ENCODE assay signal across 11 cellular contexts in genomic region chr15:89662893-89663673, GRCh38. TPM values are rescaled to one million over a fixed set of nuclear protein-coding genes. Genes with fewer than 3 reads are reported as not detected.
DNase-seq lines count a peak whose midpoint lies in the region; ATAC-seq and TF ChIP-seq lines count a peak whose summit lies in the region.
"Had no signal": no experiment of that assay in that cellular context is flagged by ENCODE, and none has a peak within 500 bp of the region (broad histone marks: within the 10 kb centered on the region; RNA-seq: fewer than 3 reads in every experiment).

No MANE protein-coding gene starts in this region.

- H3K36me3 ChIP-seq in BJ (ENCODE audit: control insufficient read depth, insufficient read depth, low read length), result no peaks in the 10 kb centered on the region
- H3K36me3 ChIP-seq in SJCRH30, result no peaks in the 10 kb centered on the region

- H3K4me3 ChIP-seq in BJ (ENCODE audit: low read depth, low read length) (peak overlapping the region; percentile 39), SJCRH30 (no peak overlapping the region), fibroblast of the aortic adventitia (ENCODE audit: low read depth, low read length) (peak overlapping the region; percentile 55)

- peaks cover 4% of the 10 kb centered on the region for H3K4me1 Mint-ChIP-seq in activated CD4-positive, alpha-beta memory T cell treated with anti-CD3 and anti-CD28 coated beads, Interleukin-2, amount 10 ng/mL, durations not matched to agents 7 days and 5 days
- H3K4me1 Mint-ChIP-seq: memory B cell had no signal

- no peak overlapping the region for H3K4me3 Mint-ChIP-seq in activated CD4-positive, alpha-beta memory T cell treated with anti-CD3 and anti-CD28 coated beads, Interleukin-2, amount 10 ng/mL, durations not matched to agents 7 days and 5 days
- H3K4me3 Mint-ChIP-seq: CD8-positive, alpha-beta T cell; memory B cell had no signal

- peak overlapping the region; percentile 2; the same call in 1 of the 2 replicates for H3K27ac ChIP-seq in SJCRH30

- POLR2A ChIA-PET in BJ (lab: Charles Lee), result interaction anchor here (0.6 kb wide), 1 partner anchor 25 kb away, joined by 3 read pairs; no protein-coding TSS in a partner anchor
- POLR2A ChIA-PET in activated CD4-positive, alpha-beta memory T cell treated with anti-CD3 and anti-CD28 coated beads, Interleukin-2, amount 10 ng/mL, durations not matched to agents 7 days and 5 days (lab: Charles Lee), result no interaction called here

- intact Hi-C loops in posterior cingulate gyrus (cut with DNase I), result no loop called here

- no peaks in the 10 kb centered on the region for H3K27me3 ChIP-seq in BJ (ENCODE audit: control insufficient read depth, insufficient read depth, low read length)
- H3K27me3 ChIP-seq in SJCRH30, result 0 out of 2 replicates have a peak, but pooled peaks cover 3% of the 10 kb centered on the region

- H3K36me3 Mint-ChIP-seq in activated CD4-positive, alpha-beta memory T cell treated with anti-CD3 and anti-CD28 coated beads, Interleukin-2, amount 10 ng/mL, durations not matched to agents 7 days and 5 days (ENCODE audit: low read depth), result no peaks in the 10 kb centered on the region
- H3K36me3 Mint-ChIP-seq: CD8-positive, alpha-beta T cell; memory B cell had no signal

- H3K27ac Mint-ChIP-seq in activated CD4-positive, alpha-beta memory T cell treated with anti-CD3 and anti-CD28 coated beads, Interleukin-2, amount 10 ng/mL, durations not matched to agents 7 days and 5 days, result no peak overlapping the region
- H3K27ac Mint-ChIP-seq: CD8-positive, alpha-beta T cell; memory B cell had no signal

- DNase-seq in BJ (ENCODE audit: low read depth) (peak; percentile 83), SJCRH30 (peak; percentile 73), fibroblast of the aortic adventitia (ENCODE audit: low read depth) (peak; percentile 97), non-pigmented ciliary epithelial cell (ENCODE audit: low read depth) (peak; percentile 68), occipital lobe (lab: John Stamatoyannopoulos, UW) (no peak), posterior cingulate gyrus (no peak)
- no peak for DNase-seq in activated CD4-positive, alpha-beta memory T cell treated with anti-CD3 and anti-CD28 coated beads, Interleukin-2, amount 10 ng/mL, durations not matched to agents 7 days and 5 days
- DNase-seq: activated T-cell treated with anti-CD3 and anti-CD28 coated beads, Interleukin-2, amount 50 U/mL, for 1 hour; CD8-positive, alpha-beta T cell had no signal

- CTCF ChIA-PET in BJ (lab: Yijun Ruan, JAX), result interaction anchor here (0.8 to 1.9 kb wide), 4 partner anchors 11 to 17 kb away, joined by 3 to 7 read pairs (median 4); no protein-coding TSS in a partner anchor
- CTCF ChIA-PET in activated CD4-positive, alpha-beta memory T cell treated with anti-CD3 and anti-CD28 coated beads, Interleukin-2, amount 10 ng/mL, durations not matched to agents 7 days and 5 days (lab: Charles Lee), result interaction anchor here (2.2 kb wide), 1 partner anchor 10 kb away, joined by 7 read pairs; no protein-coding TSS in a partner anchor

- ATAC-seq in GM18858 (IDR thresholded peaks at IDR 0.05; ENCODE audit: unreplicated experiment), result no peak
- ATAC-seq: CD8-positive, alpha-beta T cell had no signal

- TF ChIP-seq CTCF in BJ (IDR thresholded peaks at IDR 0.05; ENCODE audit: insufficient read depth, low read depth, low read length) (0 out of 2 replicates have a peak, but pooled peaks have one; percentile 14), fibroblast of the aortic adventitia (IDR thresholded peaks at IDR 0.05; ENCODE audit: insufficient read depth, low read length) (peak; percentile 30)

- H3K27me3 Mint-ChIP-seq in activated CD4-positive, alpha-beta memory T cell treated with anti-CD3 and anti-CD28 coated beads, Interleukin-2, amount 10 ng/mL, durations not matched to agents 7 days and 5 days, result peaks cover 43% of the 10 kb centered on the region

- H3K9me3 ChIP-seq in SJCRH30 (replicated peaks), result no peaks in the 10 kb centered on the region

- H3K9me3 Mint-ChIP-seq in activated CD4-positive, alpha-beta memory T cell treated with anti-CD3 and anti-CD28 coated beads, Interleukin-2, amount 10 ng/mL, durations not matched to agents 7 days and 5 days, result no peaks in the 10 kb centered on the region
- H3K9me3 Mint-ChIP-seq: CD8-positive, alpha-beta T cell; memory B cell had no signal

- peaks cover 4% of the 10 kb centered on the region; the same call in 1 of the 2 replicates for H3K4me1 ChIP-seq in SJCRH30

RNA-seq across cellular contexts. Expression of gene KIF7, which starts 7.8 kb away (rescaled TPM):
- polyA plus RNA-seq in BJ (2011; rRNA removed), result 5.4 and 7.5 TPM in 2 replicates
- polyA minus RNA-seq in BJ (2011; rRNA and poly(A)+ RNA removed), result 3.3 and 4.5 TPM in 2 replicates
- 5.0 TPM in 2 replicates for total RNA-seq in SJCRH30 (2014; rRNA removed; shearing (Covaris generic))
- 10.6 and 22.1 TPM in 2 replicates for total RNA-seq in fibroblast of the aortic adventitia (ENCODE audit: low replicate concordance)
- 5.1 TPM for total RNA-seq in occipital lobe
- total RNA-seq in activated CD4-positive, alpha-beta memory T cell treated with anti-CD3 and anti-CD28 coated beads, Interleukin-2, amount 10 ng/mL, durations not matched to agents 7 days and 5 days, result under 1 TPM; 0.13 to 0.15 TPM

RNA-seq across cellular contexts. Expression of gene PLIN1, which starts 16.1 kb away (rescaled TPM):
- polyA plus RNA-seq in BJ (2011; rRNA removed), result 0.06 and 0.07 TPM in 2 replicates
- not detected in 2 replicates for polyA minus RNA-seq in BJ (2011; rRNA and poly(A)+ RNA removed)
- not detected in 2 replicates for total RNA-seq in SJCRH30 (2014; rRNA removed; shearing (Covaris generic))
- total RNA-seq in fibroblast of the aortic adventitia (ENCODE audit: low replicate concordance) (0.27 and 0.41 TPM in 2 replicates), occipital lobe (0.47 TPM)
- under 1 TPM; 0.08 to 0.15 TPM for total RNA-seq in activated CD4-positive, alpha-beta memory T cell treated with anti-CD3 and anti-CD28 coated beads, Interleukin-2, amount 10 ng/mL, durations not matched to agents 7 days and 5 days
- total RNA-seq: CD8-positive, alpha-beta T cell had no signal

RNA-seq across cellular contexts. Expression of gene PEX11A, which starts 27.5 kb away (rescaled TPM):
- 8.5 and 8.9 TPM in 2 replicates for polyA plus RNA-seq in BJ (2011; rRNA removed)
- 3.7 and 5.1 TPM in 2 replicates for polyA minus RNA-seq in BJ (2011; rRNA and poly(A)+ RNA removed)
- total RNA-seq in SJCRH30 (2014; rRNA removed; shearing (Covaris generic)), result 1.4 and 2.0 TPM in 2 replicates
- 8.7 and 13.0 TPM in 2 replicates for total RNA-seq in fibroblast of the aortic adventitia (ENCODE audit: low replicate concordance)
- 14.5 TPM for total RNA-seq in occipital lobe
- total RNA-seq in activated CD4-positive, alpha-beta memory T cell treated with anti-CD3 and anti-CD28 coated beads, Interleukin-2, amount 10 ng/mL, durations not matched to agents 7 days and 5 days, result 1 to 10 TPM; 2.4 to 2.8 TPM
- total RNA-seq: CD8-positive, alpha-beta T cell had no signal

RNA-seq across cellular contexts. Expression of gene WDR93, which starts 27.5 kb away (rescaled TPM):
- 0.15 and 0.17 TPM in 2 replicates for polyA plus RNA-seq in BJ (2011; rRNA removed)
- not detected in 2 replicates for polyA minus RNA-seq in BJ (2011; rRNA and poly(A)+ RNA removed)
- total RNA-seq in SJCRH30 (2014; rRNA removed; shearing (Covaris generic)), result not detected in 2 replicates
- total RNA-seq in fibroblast of the aortic adventitia (ENCODE audit: low replicate concordance) (0.09 and 0.49 TPM in 2 replicates), occipital lobe (0.31 TPM)
- total RNA-seq in activated CD4-positive, alpha-beta memory T cell treated with anti-CD3 and anti-CD28 coated beads, Interleukin-2, amount 10 ng/mL, durations not matched to agents 7 days and 5 days, result not detected
- total RNA-seq: CD8-positive, alpha-beta T cell had no signal

Comparison
In these comparisons a context has a peak if more than half of its experiments do, and no peak if none do; other contexts are left out.
1. DNase-seq: peak in BJ (single experiment), SJCRH30 (2 of 2), fibroblast of the aortic adventitia (single experiment) and non-pigmented ciliary epithelial cell (single experiment); none in occipital lobe (single experiment), activated CD4-positive, alpha-beta memory T cell treated with anti-CD3 and anti-CD28 coated beads, Interleukin-2, amount 10 ng/mL, durations not matched to agents 7 days and 5 days (single experiment) and posterior cingulate gyrus (0 of 10).